In the genomic region with DNA sequence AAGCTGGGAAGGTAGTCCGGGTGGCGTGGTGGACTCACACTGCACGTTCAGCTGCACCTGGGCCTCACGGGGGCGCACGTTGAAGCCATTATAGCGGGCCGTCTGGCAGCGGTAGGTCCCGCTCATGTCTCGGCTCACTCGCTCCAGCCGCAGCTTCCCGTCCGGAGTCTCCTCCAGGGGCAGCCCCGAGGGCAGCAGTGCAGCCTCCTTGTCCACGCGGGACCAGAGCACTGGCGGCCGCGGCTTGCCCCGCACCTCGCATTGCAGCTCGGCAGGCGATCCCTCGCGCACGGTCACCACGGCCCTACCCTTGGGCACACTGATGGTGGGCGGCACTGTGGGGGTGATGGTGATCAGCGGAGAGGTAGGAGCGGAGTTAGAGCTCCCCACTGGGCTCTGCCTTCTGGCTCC, we compare ENCODE assay signal across 13 cellular contexts. TPM values are rescaled to one million over a fixed set of nuclear protein-coding genes. Genes with fewer than 3 reads are reported as not detected.
A peak's percentile ranks its signal among the peaks of the same experiment; 100 is the strongest.
DNase-seq lines count a peak whose midpoint lies in the region; ATAC-seq, FAIRE-seq and TF ChIP-seq lines count a peak whose summit lies in the region.
"Had no signal": no experiment of that assay in that cellular context is flagged by ENCODE, and none has a peak within 500 bp of the region (broad histone marks: within the 10 kb centered on the region; RNA-seq: fewer than 3 reads in every experiment).

No MANE protein-coding gene starts in this region.

- no TSS peak for BruUV-seq in endothelial cell of umbilical vein (replicated peaks; lab: Mats Ljungman, UMichigan)

- H3K4me3 ChIP-seq in endothelial cell of umbilical vein (replicated peaks in 1 of 3; ENCODE audit: insufficient read depth in 1 of 3, low read depth in 1 of 3, low read length in 3 of 3) (no peak overlapping the region), small intestine (ENCODE audit: low read depth in 1 of 2, low read length in 2 of 2) (no peak overlapping the region)
- H3K4me3 ChIP-seq: PC-9 had no signal

- H3K4me2 ChIP-seq in endothelial cell of umbilical vein (ENCODE audit: insufficient read depth, low read length) = no peak overlapping the region

- H3K4me1 ChIP-seq in endothelial cell of umbilical vein (ENCODE audit: control insufficient read depth, extremely low read depth, insufficient read depth, low read length) (no peaks in the 10 kb centered on the region), small intestine (ENCODE audit: control insufficient read depth in 2 of 2, insufficient read depth in 1 of 2, low read depth in 1 of 2, low read length in 1 of 2) (no peaks in the 10 kb centered on the region)

- WGBS in small intestine, 3 donors = 30 to 56% (median 46%) methylated on average over 30 to 32 of the region's 32 CpGs

- CTCF ChIA-PET in activated CD4-positive, alpha-beta T cell treated with anti-CD3 and anti-CD28 coated beads for 36 hours (lab: Charles Lee) = interaction anchor here (1.2 kb wide), 1 partner anchor 206 kb away, joined by 3 read pairs; no protein-coding TSS in a partner anchor
- CTCF ChIA-PET in endothelial cell of umbilical vein (lab: Charles Lee) = interaction anchor here (0.9 to 3.7 kb wide), 5 partner anchors 9 to 113 kb away, joined by 3 to 24 read pairs (median 4); no protein-coding TSS in a partner anchor

- TF ChIP-seq POLR2A in endothelial cell of umbilical vein (IDR thresholded peaks at IDR 0.05; ENCODE audit: low read depth, low read length) = no peak

- no peak overlapping the region for H3K27ac Mint-ChIP-seq in activated CD4-positive, alpha-beta T cell treated with anti-CD3 and anti-CD28 coated beads for 36 hours
- no peak overlapping the region for H3K27ac Mint-ChIP-seq in activated T-helper 1 cell treated with anti-CD3 and anti-CD28 coated beads, Interleukin-12 subunit alpha, Interleukin-12 subunit beta, Interleukin-2, Interleukin-4 antibody, amounts not matched to agents 30 ng/mL and 10 ng/mL and 1 ng/mL, durations not matched to agents 14 hours and 24 hours and 36 hours
- H3K27ac Mint-ChIP-seq: activated T-helper 2 cell treated with anti-CD3 and anti-CD28 coated beads, Interferon-gamma antibody, Interleukin-2, Interleukin-4, amounts not matched to agents 10 μg/mL and 5 μg/mL and 100 μg/mL, durations not matched to agents 14 hours and 24 hours and 36 hours; T-cell had no signal

- H3K36me3 ChIP-seq in endothelial cell of umbilical vein (ENCODE audit: control insufficient read depth in 2 of 2, extremely low read depth in 1 of 2, insufficient read depth in 2 of 2, low read length in 2 of 2) (no peaks in the 10 kb centered on the region), small intestine (ENCODE audit: control insufficient read depth in 2 of 2, insufficient read depth in 2 of 2, low read length in 2 of 2) (no peaks in the 10 kb centered on the region)

- peaks cover 4% of the 10 kb centered on the region for H3K9me3 Mint-ChIP-seq in activated CD4-positive, alpha-beta T cell treated with anti-CD3 and anti-CD28 coated beads for 36 hours (ENCODE audit: low read depth)
- peaks cover 7% of the 10 kb centered on the region for H3K9me3 Mint-ChIP-seq in activated T-helper 1 cell treated with anti-CD3 and anti-CD28 coated beads, Interleukin-12 subunit alpha, Interleukin-12 subunit beta, Interleukin-2, Interleukin-4 antibody, amounts not matched to agents 30 ng/mL and 10 ng/mL and 1 ng/mL, durations not matched to agents 14 hours and 24 hours and 36 hours

- H3K79me2 ChIP-seq in endothelial cell of umbilical vein (ENCODE audit: control insufficient read depth, insufficient read depth, low read length) = no peaks in the 10 kb centered on the region

- H3K27me3 Mint-ChIP-seq in activated CD4-positive, alpha-beta T cell treated with anti-CD3 and anti-CD28 coated beads for 36 hours = peaks cover 21% of the 10 kb centered on the region
- peaks cover 19% of the 10 kb centered on the region for H3K27me3 Mint-ChIP-seq in activated T-helper 1 cell treated with anti-CD3 and anti-CD28 coated beads, Interleukin-12 subunit alpha, Interleukin-12 subunit beta, Interleukin-2, Interleukin-4 antibody, amounts not matched to agents 30 ng/mL and 10 ng/mL and 1 ng/mL, durations not matched to agents 14 hours and 24 hours and 36 hours (ENCODE audit: insufficient read depth)

- peaks cover 18% of the 10 kb centered on the region for H3K4me1 Mint-ChIP-seq in activated CD4-positive, alpha-beta T cell treated with anti-CD3 and anti-CD28 coated beads for 36 hours
- peaks cover 18% of the 10 kb centered on the region for H3K4me1 Mint-ChIP-seq in activated T-helper 1 cell treated with anti-CD3 and anti-CD28 coated beads, Interleukin-12 subunit alpha, Interleukin-12 subunit beta, Interleukin-2, Interleukin-4 antibody, amounts not matched to agents 30 ng/mL and 10 ng/mL and 1 ng/mL, durations not matched to agents 14 hours and 24 hours and 36 hours (ENCODE audit: low read depth)

- H3K36me3 Mint-ChIP-seq in activated CD4-positive, alpha-beta T cell treated with anti-CD3 and anti-CD28 coated beads for 36 hours (ENCODE audit: low read depth) = peaks cover 5% of the 10 kb centered on the region
- H3K36me3 Mint-ChIP-seq in activated T-helper 1 cell treated with anti-CD3 and anti-CD28 coated beads, Interleukin-12 subunit alpha, Interleukin-12 subunit beta, Interleukin-2, Interleukin-4 antibody, amounts not matched to agents 30 ng/mL and 10 ng/mL and 1 ng/mL, durations not matched to agents 14 hours and 24 hours and 36 hours (ENCODE audit: low read depth) = peaks cover 13% of the 10 kb centered on the region

- dilution Hi-C loops in endothelial cell of umbilical vein (cut with MboI; ENCODE audit: extremely low pct_ligation_motif_present, low sequenced_read_pairs) = no loop called here

- H3K9me1 ChIP-seq in endothelial cell of umbilical vein (replicated peaks; ENCODE audit: control insufficient read depth, extremely low read depth, insufficient read depth, low read length) = no peaks in the 10 kb centered on the region

- peak; percentile 43 for DNase-seq in activated CD4-positive, alpha-beta T cell treated with anti-CD3 and anti-CD28 coated beads for 36 hours
- DNase-seq in activated CD4-positive, alpha-beta T cell treated with anti-CD3 and anti-CD28 coated beads for 4 hours = no peak
- DNase-seq in endothelial cell of umbilical vein (ENCODE audit: low read depth, low spot score) (peak; percentile 12), left kidney (ENCODE audit: low read depth, low spot score) (peak; percentile 83), small intestine (peak; percentile 25), NCI-H345 (lab: John Stamatoyannopoulos, UW) (no peak), HCEC 1CT (no peak)
- DNase-seq in activated T-helper 1 cell treated with anti-CD3 and anti-CD28 coated beads, Interleukin-12 subunit alpha, Interleukin-12 subunit beta, Interleukin-2, Interleukin-4 antibody, amounts not matched to agents 30 ng/mL and 10 ng/mL and 1 ng/mL, durations not matched to agents 14 hours and 24 hours and 36 hours (ENCODE audit: low spot score) = no peak
- DNase-seq: activated CD4-positive, alpha-beta T cell treated with anti-CD3 and anti-CD28 coated beads, Interleukin-2, amount 50 U/mL, for 1 hour; PC-9; T-cell had no signal

- FAIRE-seq in endothelial cell of umbilical vein (lab: Jason Lieb, UNC) (peak; percentile 18), small intestine (lab: Jason Lieb, UNC) (no peak)

- no peak overlapping the region for H2AFZ ChIP-seq in endothelial cell of umbilical vein (ENCODE audit: low read depth, low read length)
- H2AFZ ChIP-seq: PC-9 had no signal

- peak; percentile 13 to 61 for TF ChIP-seq CTCF in endothelial cell of umbilical vein (IDR thresholded peaks at IDR 0.05; ENCODE audit: extremely low read depth in 1 of 2, insufficient read depth in 1 of 2, low read depth in 1 of 2, low read length in 2 of 2)

- H3K27ac ChIP-seq in endothelial cell of umbilical vein (ENCODE audit: insufficient read depth, low read depth, low read length) = no peak overlapping the region
- no peak overlapping the region for H3K27ac ChIP-seq in small intestine (ENCODE audit: low read depth in 1 of 2, low read length in 1 of 2)
- H3K27ac ChIP-seq: 22Rv1, PC-9 had no signal

- POLR2A ChIA-PET in activated CD4-positive, alpha-beta T cell treated with anti-CD3 and anti-CD28 coated beads for 36 hours (lab: Charles Lee) = interaction anchor here (0.7 kb wide), 1 partner anchor 593 kb away, joined by 3 read pairs; no protein-coding TSS in a partner anchor
- POLR2A ChIA-PET in endothelial cell of umbilical vein (lab: Charles Lee) = no interaction called here

- H3K27me3 ChIP-seq in endothelial cell of umbilical vein (ENCODE audit: control insufficient read depth in 2 of 2, insufficient read depth in 2 of 2, low read length in 2 of 2) (peaks cover 14 to 28% of the 10 kb centered on the region in 2 experiments), small intestine (ENCODE audit: control insufficient read depth in 2 of 2, insufficient read depth in 2 of 2, low read length in 2 of 2) (peaks cover 0 to 11% of the 10 kb centered on the region in 2 donors)

- H3K9me3 ChIP-seq in endothelial cell of umbilical vein (replicated peaks; ENCODE audit: control insufficient read depth, insufficient read depth, low read length) (peaks cover 2% of the 10 kb centered on the region), small intestine (ENCODE audit: control insufficient read depth, low read depth) (no peaks in the 10 kb centered on the region)

- intact Hi-C loops in activated CD4-positive, alpha-beta T cell treated with anti-CD3 and anti-CD28 coated beads for 36 hours (cut with DNase I, micrococcal nuclease) = no loop called here
- intact Hi-C loops in endothelial cell of umbilical vein (cut with micrococcal nuclease) = loop anchor here (5.0 kb wide), 1 partner anchor 168 kb away; no protein-coding TSS in a partner anchor
- intact Hi-C loops in activated T-helper 1 cell treated with anti-CD3 and anti-CD28 coated beads, Interleukin-12 subunit alpha, Interleukin-12 subunit beta, Interleukin-2, Interleukin-4 antibody, amounts not matched to agents 30 ng/mL and 10 ng/mL and 1 ng/mL, durations not matched to agents 14 hours and 24 hours and 36 hours (cut with micrococcal nuclease) = no loop called here

- no peak overlapping the region for H3K4me3 Mint-ChIP-seq in activated CD4-positive, alpha-beta T cell treated with anti-CD3 and anti-CD28 coated beads for 36 hours
- no peak overlapping the region for H3K4me3 Mint-ChIP-seq in activated T-helper 1 cell treated with anti-CD3 and anti-CD28 coated beads, Interleukin-12 subunit alpha, Interleukin-12 subunit beta, Interleukin-2, Interleukin-4 antibody, amounts not matched to agents 30 ng/mL and 10 ng/mL and 1 ng/mL, durations not matched to agents 14 hours and 24 hours and 36 hours
- H3K4me3 Mint-ChIP-seq: T-cell had no signal

- ATAC-seq in activated CD4-positive, alpha-beta T cell treated with anti-CD3 and anti-CD28 coated beads for 36 hours = no peak
- ATAC-seq: T-cell had no signal

- no peaks in the 10 kb centered on the region for H4K20me1 ChIP-seq in endothelial cell of umbilical vein (replicated peaks; ENCODE audit: control insufficient read depth, extremely low read depth, insufficient read depth, low read length)

- no peak overlapping the region for H3K9ac ChIP-seq in endothelial cell of umbilical vein (replicated peaks; ENCODE audit: extremely low read depth, insufficient read depth, low read length)

RNA-seq across cellular contexts. Expression of a gene that starts 47.6 kb away (rescaled TPM):
- under 1 TPM; 0.02 to 0.14 TPM for total RNA-seq in activated CD4-positive, alpha-beta T cell treated with anti-CD3 and anti-CD28 coated beads for 36 hours
- total RNA-seq in endothelial cell of umbilical vein = 0.25 and 1.6 TPM in 2 replicates
- 0.28 and 0.89 TPM in 2 replicates for polyA plus RNA-seq in endothelial cell of umbilical vein
- 0.25 and 0.76 TPM in 2 replicates for polyA plus RNA-seq in endothelial cell of umbilical vein (2011; cell fraction: cytosol; rRNA removed)
- 0.88 and 1.3 TPM in 2 replicates for polyA plus RNA-seq in endothelial cell of umbilical vein (2011; cell fraction: nucleus; rRNA removed)
- polyA plus RNA-seq in endothelial cell of umbilical vein (2012) = 0.60 and 0.83 TPM in 2 replicates
- 0.58 and 0.89 TPM in 2 replicates for polyA minus RNA-seq in endothelial cell of umbilical vein
- polyA minus RNA-seq in endothelial cell of umbilical vein (2011; cell fraction: cytosol; rRNA and poly(A)+ RNA removed) = not detected
- polyA minus RNA-seq in endothelial cell of umbilical vein (2011; cell fraction: nucleus; rRNA and poly(A)+ RNA removed) = 1.2 and 2.4 TPM in 2 replicates
- polyA plus RNA-seq in small intestine = 1 to 10 TPM in 2 of 3 donors, not detected in 1; 1.1 to 1.7 TPM
- total RNA-seq in activated T-helper 1 cell treated with anti-CD3 and anti-CD28 coated beads, Interleukin-12 subunit alpha, Interleukin-12 subunit beta, Interleukin-2, Interleukin-4 antibody, amounts not matched to agents 30 ng/mL and 10 ng/mL and 1 ng/mL, durations not matched to agents 14 hours and 24 hours and 36 hours = 5.4 and 5.7 TPM in 2 replicates

Comparison
In these comparisons a context has a peak if more than half of its experiments do, and no peak if none do; other contexts are left out.
1. DNase-seq: peak in activated CD4-positive, alpha-beta T cell treated with anti-CD3 and anti-CD28 coated beads for 36 hours (single experiment), endothelial cell of umbilical vein (single experiment), left kidney (single experiment) and small intestine (single experiment); none in activated CD4-positive, alpha-beta T cell treated with anti-CD3 and anti-CD28 coated beads for 4 hours (0 of 2), activated T-helper 1 cell treated with anti-CD3 and anti-CD28 coated beads, Interleukin-12 subunit alpha, Interleukin-12 subunit beta, Interleukin-2, Interleukin-4 antibody, amounts not matched to agents 30 ng/mL and 10 ng/mL and 1 ng/mL, durations not matched to agents 14 hours and 24 hours and 36 hours (single experiment), NCI-H345 (single experiment) and HCEC 1CT (single experiment).